Comparison of ENCODE assay signal across 8 cellular contexts in the genomic region with DNA sequence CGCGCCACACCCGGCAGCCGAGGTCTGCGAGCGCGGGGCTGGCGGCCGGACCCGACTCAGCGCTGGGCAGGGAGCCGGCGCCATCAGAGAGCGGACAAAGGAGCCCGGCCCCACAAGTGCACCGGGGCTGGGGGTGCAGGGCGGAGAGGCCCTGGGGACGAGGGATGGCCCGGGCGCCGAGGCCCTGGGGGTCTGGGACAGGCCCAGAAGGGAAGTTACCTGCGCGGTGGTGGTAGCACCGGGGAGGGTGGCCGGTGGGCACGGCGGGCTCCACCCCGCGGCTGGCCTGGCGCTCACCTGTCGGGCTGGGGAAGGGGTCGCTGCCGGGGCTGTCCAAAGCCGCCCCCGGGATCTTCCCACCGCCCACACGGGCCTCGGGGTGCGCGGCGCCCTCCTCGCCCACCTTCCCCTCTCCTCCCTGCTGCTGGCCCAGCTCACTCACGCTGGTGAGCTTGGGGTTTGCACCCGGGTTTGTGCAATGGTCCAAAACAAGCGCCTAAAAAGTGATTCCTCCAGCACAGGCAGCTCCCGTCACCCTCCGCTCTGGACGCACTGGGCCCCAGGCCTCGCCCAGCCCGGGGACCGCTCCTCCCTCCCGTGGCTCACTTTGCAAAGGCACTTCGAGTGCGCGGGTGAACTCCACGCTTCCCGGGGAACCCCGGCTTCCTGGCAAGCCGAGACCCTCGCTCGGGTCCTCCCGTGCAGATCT. TPM values are rescaled to one million over a fixed set of nuclear protein-coding genes. Genes with fewer than 3 reads are reported as not detected.
DNase-seq lines count a peak whose midpoint lies in the region; ATAC-seq and TF ChIP-seq lines count a peak whose summit lies in the region.

A gene with protein sequence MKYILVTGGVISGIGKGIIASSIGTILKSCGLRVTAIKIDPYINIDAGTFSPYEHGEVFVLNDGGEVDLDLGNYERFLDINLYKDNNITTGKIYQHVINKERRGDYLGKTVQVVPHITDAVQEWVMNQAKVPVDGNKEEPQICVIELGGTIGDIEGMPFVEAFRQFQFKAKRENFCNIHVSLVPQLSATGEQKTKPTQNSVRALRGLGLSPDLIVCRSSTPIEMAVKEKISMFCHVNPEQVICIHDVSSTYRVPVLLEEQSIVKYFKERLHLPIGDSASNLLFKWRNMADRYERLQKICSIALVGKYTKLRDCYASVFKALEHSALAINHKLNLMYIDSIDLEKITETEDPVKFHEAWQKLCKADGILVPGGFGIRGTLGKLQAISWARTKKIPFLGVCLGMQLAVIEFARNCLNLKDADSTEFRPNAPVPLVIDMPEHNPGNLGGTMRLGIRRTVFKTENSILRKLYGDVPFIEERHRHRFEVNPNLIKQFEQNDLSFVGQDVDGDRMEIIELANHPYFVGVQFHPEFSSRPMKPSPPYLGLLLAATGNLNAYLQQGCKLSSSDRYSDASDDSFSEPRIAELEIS (minus strand): TSS at position 554 of the 709 bp plus-strand sequence. CDS start 9,767 bp downstream, outside the sequence.

- peak within 1 kb of the TSS; percentile 80 for H3K27ac Mint-ChIP-seq in activated B cell treated with CpG ODN at 0.5 μM for 24 hours

- no peak for TF ChIP-seq CTCF in activated B cell treated with CpG ODN at 0.5 μM for 24 hours (IDR thresholded peaks at IDR 0.05)
- TF ChIP-seq CTCF in choroid plexus epithelial cell (conservative IDR thresholded peaks at IDR 0.05; ENCODE audit: low read depth, low read length) = peak; percentile 13
- TF ChIP-seq CTCF in kidney epithelial cell (IDR thresholded peaks at IDR 0.05; ENCODE audit: insufficient read depth, low read length, poor library complexity, severe bottlenecking) = no peak

- peaks cover 10% of the 10 kb centered on the region for H3K27me3 ChIP-seq in kidney epithelial cell (ENCODE audit: control insufficient read depth, insufficient read depth, low read length)

- H3K36me3 ChIP-seq in kidney epithelial cell (ENCODE audit: control insufficient read depth, insufficient read depth, low read length) = no peaks in the 10 kb centered on the region

- H3K36me3 Mint-ChIP-seq in activated B cell treated with CpG ODN at 0.5 μM for 24 hours (ENCODE audit: low read depth) = no peaks in the 10 kb centered on the region

- H3K27me3 Mint-ChIP-seq in activated B cell treated with CpG ODN at 0.5 μM for 24 hours = no peaks in the 10 kb centered on the region

- ATAC-seq in HG02588 (IDR thresholded peaks at IDR 0.05; ENCODE audit: unreplicated experiment) (peak; percentile 86), activated B cell treated with CpG ODN at 0.5 μM for 24 hours (ENCODE audit: low read depth) (peak; percentile 83)

- intact Hi-C loops in activated B cell treated with CpG ODN at 0.5 μM for 24 hours (cut with micrococcal nuclease) = loop anchor here (10.0 kb wide), 3 partner anchors 233 to 1837 kb away; partner anchors contain the start of genes FANCB, MOSPD2, PIGA and REPS2

- peak; percentile 52 to 63 for DNase-seq in NCI-H524 (lab: John Stamatoyannopoulos, UW)
- no peak for DNase-seq in NCI-H524 treated with DMSO at 0.1 percent for 48 hours (lab: John Stamatoyannopoulos, UW)
- peak; percentile 29 for DNase-seq in NCI-H1105 treated with DMSO at 0.1 percent for 48 hours (lab: John Stamatoyannopoulos, UW)
- DNase-seq in activated B cell treated with CpG ODN at 0.5 μM for 24 hours = peak; percentile 23
- DNase-seq in choroid plexus epithelial cell (ENCODE audit: low read depth) = peak; percentile 49
- DNase-seq in kidney epithelial cell (ENCODE audit: low read depth) = no peak
- DNase-seq in stimulated activated CD4-positive, alpha-beta T cell treated with anti-CD3 and anti-CD28 coated beads, Interleukin-15, amount 100 ng/mL, for 48 hours (ENCODE audit: low read depth in 2 of 2) = peak; percentile 32 to 40

- H3K4me1 Mint-ChIP-seq in activated B cell treated with CpG ODN at 0.5 μM for 24 hours = peaks cover 25% of the 10 kb centered on the region

- peak within 1 kb of the TSS; percentile 70 for H3K4me3 ChIP-seq in choroid plexus epithelial cell (ENCODE audit: low read depth, low read length)
- H3K4me3 ChIP-seq in kidney epithelial cell (ENCODE audit: low read depth, low read length) = peak within 1 kb of the TSS; percentile 84

- peak within 1 kb of the TSS; percentile 89 for H3K4me3 Mint-ChIP-seq in activated B cell treated with CpG ODN at 0.5 μM for 24 hours

- no peaks in the 10 kb centered on the region for H3K9me3 Mint-ChIP-seq in activated B cell treated with CpG ODN at 0.5 μM for 24 hours

- CTCF ChIA-PET in activated B cell treated with CpG ODN at 0.5 μM for 24 hours (lab: Charles Lee) = no interaction called here

- POLR2A ChIA-PET in activated B cell treated with CpG ODN at 0.5 μM for 24 hours (lab: Charles Lee) = interaction anchor here (0.7 kb wide), 2 partner anchors 173 to 1379 kb away, joined by 3 to 5 read pairs; no protein-coding TSS in a partner anchor

RNA-seq across cellular contexts. Expression of the gene that starts here (rescaled TPM):
- total RNA-seq in activated B cell treated with CpG ODN at 0.5 μM for 24 hours = 8.0 and 9.9 TPM in 2 replicates
- total RNA-seq in kidney epithelial cell = 18.8 and 21.3 TPM in 2 replicates

Comparison
In these comparisons a context has a peak if more than half of its experiments do, and no peak if none do; other contexts are left out.
1. DNase-seq: peak in NCI-H524 (2 of 2), NCI-H1105 treated with DMSO at 0.1 percent for 48 hours (single experiment), activated B cell treated with CpG ODN at 0.5 μM for 24 hours (single experiment), choroid plexus epithelial cell (single experiment) and stimulated activated CD4-positive, alpha-beta T cell treated with anti-CD3 and anti-CD28 coated beads, Interleukin-15, amount 100 ng/mL, for 48 hours (2 of 2); none in NCI-H524 treated with DMSO at 0.1 percent for 48 hours (single experiment) and kidney epithelial cell (single experiment).